ENCODE assay signal across 23 cellular contexts in the genomic region with DNA sequence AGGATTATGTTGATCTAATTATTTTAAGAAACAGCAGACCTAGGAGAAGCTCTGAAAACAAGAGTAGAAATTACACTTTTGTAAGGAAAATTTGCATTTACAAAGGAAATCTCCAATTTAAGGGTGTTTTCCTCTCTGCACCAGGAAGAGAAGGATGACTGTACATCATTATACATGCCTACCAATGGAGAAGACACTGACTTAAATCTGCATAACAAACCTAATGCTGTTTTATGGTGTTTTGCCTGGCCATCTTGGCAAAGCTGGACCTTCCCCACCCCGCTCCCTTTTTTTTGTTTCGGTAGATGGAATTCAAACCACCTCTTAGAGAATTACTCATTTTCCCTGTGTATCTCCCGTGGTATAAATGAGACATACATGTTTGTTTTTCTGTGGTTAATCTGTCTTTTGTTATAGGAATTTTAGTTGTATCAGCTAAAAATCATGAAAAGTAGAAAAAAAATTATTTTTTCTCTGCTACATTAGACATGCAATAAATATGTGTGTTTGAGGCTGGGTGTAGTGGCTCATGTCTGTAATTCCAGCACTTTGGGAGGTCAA. TPM values are rescaled to one million over a fixed set of nuclear protein-coding genes. Genes with fewer than 3 reads are reported as not detected.
"Had no signal": no experiment of that assay in that cellular context is flagged by ENCODE, and none has a peak within 500 bp of the region (broad histone marks: within the 10 kb centered on the region; RNA-seq: fewer than 3 reads in every experiment).

No MANE protein-coding gene starts in this region.

- H3K27ac ChIP-seq: dorsolateral prefrontal cortex, left lung, pancreas, sigmoid colon, tibial artery, uterus had no signal

- H3K27ac Mint-ChIP-seq: activated naive CD8-positive, alpha-beta T cell treated with anti-CD3 and anti-CD28 coated beads, Interleukin-2, amount 10 ng/mL, durations not matched to agents 7 days and 5 days; activated T-helper 1 cell treated with anti-CD3 and anti-CD28 coated beads, Interleukin-12 subunit alpha, Interleukin-12 subunit beta, Interleukin-2, Interleukin-4 antibody, amounts not matched to agents 30 ng/mL and 10 ng/mL and 1 ng/mL, durations not matched to agents 14 hours and 24 hours and 36 hours; endodermal cell; naive thymus-derived CD4-positive, alpha-beta T cell; stimulated activated effector memory CD8-positive, alpha-beta T cell treated with anti-CD3 and anti-CD28 coated beads, Interleukin-12 subunit alpha, Interleukin-12 subunit beta, amount 100 ng/mL, for 72 hours; T-helper 1 cell treated with Interleukin-12 subunit alpha and Interleukin-12 subunit beta and Interleukin-4 antibody, amounts not matched to agents 30 μg/mL and 1 μg/mL, for 36 hours had no signal

- H3K27me3 Mint-ChIP-seq: memory B cell had no signal

- H3K4me3 Mint-ChIP-seq: activated naive CD8-positive, alpha-beta T cell treated with anti-CD3 and anti-CD28 coated beads, Interleukin-2, amount 10 ng/mL, durations not matched to agents 7 days and 5 days; activated T-helper 1 cell treated with anti-CD3 and anti-CD28 coated beads, Interleukin-12 subunit alpha, Interleukin-12 subunit beta, Interleukin-2, Interleukin-4 antibody, amounts not matched to agents 30 ng/mL and 10 ng/mL and 1 ng/mL, durations not matched to agents 14 hours and 24 hours and 36 hours; endodermal cell; naive thymus-derived CD4-positive, alpha-beta T cell; stimulated activated effector memory CD8-positive, alpha-beta T cell treated with anti-CD3 and anti-CD28 coated beads, Interleukin-12 subunit alpha, Interleukin-12 subunit beta, amount 100 ng/mL, for 72 hours; T-helper 1 cell treated with Interleukin-12 subunit alpha and Interleukin-12 subunit beta and Interleukin-4 antibody, amounts not matched to agents 30 μg/mL and 1 μg/mL, for 36 hours had no signal

- H3K4me1 Mint-ChIP-seq: activated naive CD8-positive, alpha-beta T cell treated with anti-CD3 and anti-CD28 coated beads, Interleukin-2, amount 10 ng/mL, durations not matched to agents 7 days and 5 days; endodermal cell; stimulated activated effector memory CD8-positive, alpha-beta T cell treated with anti-CD3 and anti-CD28 coated beads, Interleukin-12 subunit alpha, Interleukin-12 subunit beta, amount 100 ng/mL, for 72 hours had no signal

- H3K4me1 ChIP-seq: left lung, pancreas, sigmoid colon, tibial artery, uterus had no signal

- H3K36me3 ChIP-seq: left lung, pancreas, sigmoid colon, tibial artery, uterus had no signal

- H3K9me3 ChIP-seq: pancreas, uterus had no signal

- FAIRE-seq: kidney, pancreas, TTC549 had no signal

- DNase-seq: activated CD4-positive, alpha-beta T cell treated with anti-CD3 and anti-CD28 coated beads, Interleukin-2, amount 50 U/mL, for 1 hour; activated CD8-positive, alpha-beta memory T cell treated with anti-CD3 and anti-CD28 coated beads for 24 hours; activated naive CD8-positive, alpha-beta T cell treated with anti-CD3 and anti-CD28 coated beads, Interleukin-2, amount 10 ng/mL, durations not matched to agents 7 days and 5 days; anterior cingulate cortex; dorsolateral prefrontal cortex; endodermal cell; hippocampal formation; kidney; left lung; mucosa of descending colon; naive thymus-derived CD4-positive, alpha-beta T cell; pancreas; sigmoid colon; tibial artery; uterus had no signal

- ATAC-seq: activated CD4-positive, CD25-positive, alpha-beta regulatory T cell treated with anti-CD3 and anti-CD28 coated beads, Interleukin-2, amount 50 U/mL, for 24 hours; left lung; mucosa of descending colon; naive thymus-derived CD4-positive, alpha-beta T cell; pancreas; stimulated activated effector memory CD8-positive, alpha-beta T cell treated with anti-CD3 and anti-CD28 coated beads, Interleukin-12 subunit alpha, Interleukin-12 subunit beta, amount 100 ng/mL, for 72 hours had no signal

- H3K27me3 ChIP-seq: dorsolateral prefrontal cortex, left lung, pancreas, sigmoid colon, tibial artery, uterus had no signal

- H3K4me3 ChIP-seq: dorsolateral prefrontal cortex, left lung, mucosa of descending colon, pancreas, sigmoid colon, tibial artery, uterus had no signal

- H3K36me3 Mint-ChIP-seq: stimulated activated effector memory CD8-positive, alpha-beta T cell treated with anti-CD3 and anti-CD28 coated beads, Interleukin-12 subunit alpha, Interleukin-12 subunit beta, amount 100 ng/mL, for 72 hours had no signal

RNA-seq across cellular contexts. Expression of a gene that starts 28.9 kb away (rescaled TPM):
- total RNA-seq: activated naive CD8-positive, alpha-beta T cell treated with anti-CD3 and anti-CD28 coated beads, Interleukin-2, amount 10 ng/mL, durations not matched to agents 7 days and 5 days; activated T-helper 1 cell treated with anti-CD3 and anti-CD28 coated beads, Interleukin-12 subunit alpha, Interleukin-12 subunit beta, Interleukin-2, Interleukin-4 antibody, amounts not matched to agents 30 ng/mL and 10 ng/mL and 1 ng/mL, durations not matched to agents 14 hours and 24 hours and 36 hours; dorsolateral prefrontal cortex; endodermal cell; glomerular endothelial cell; kidney; left lung; mucosa of descending colon; naive thymus-derived CD4-positive, alpha-beta T cell; pancreas; sigmoid colon; uterus had no signal
- polyA plus RNA-seq: esophagus; naive thymus-derived CD4-positive, alpha-beta T cell; pancreas; sigmoid colon had no signal
